28 cellular contexts compared by ENCODE assay signal in genomic region chr12:89975578-89975977, GRCh38.
"Had no signal": no experiment of that assay in that cellular context is flagged by ENCODE, and none has a peak within 500 bp of the region (broad histone marks: within the 10 kb centered on the region; RNA-seq: fewer than 3 reads in every experiment).

No MANE protein-coding gene starts in this region.

- H3K27ac ChIP-seq: colonic mucosa, esophagus squamous epithelium, heart right ventricle, left lung, parathyroid adenoma, testis, tibial artery had no signal

- DNase-seq: colonic mucosa; dermis blood vessel endothelial cell; effector memory CD4-positive, alpha-beta T cell; erythroblast; esophagus squamous epithelium; foreskin melanocyte; glutamatergic neuron; heart right ventricle; hippocampal formation; left cardiac atrium; left lung; mesenchymal stem cell; mucosa of descending colon; naive B cell; stimulated activated CD4-positive, alpha-beta T cell treated with anti-CD3 and anti-CD28 coated beads, Interleukin-12 subunit alpha, Interleukin-12 subunit beta, amount 100 ng/mL, for 4 hours; stimulated activated CD4-positive, alpha-beta T cell treated with anti-CD3 and anti-CD28 coated beads, Interleukin-1b, Interleukin-23, amount 100 ng/mL, for 48 hours; stimulated activated CD4-positive, alpha-beta T cell treated with anti-CD3 and anti-CD28 coated beads, Interleukin-4, amount 100 ng/mL, for 1 hour; stimulated activated naive CD8-positive, alpha-beta T cell treated with anti-CD3 and anti-CD28 coated beads, Interleukin-15, Interleukin-2, amounts not matched to agents 100 U/mL and 50 U/mL, for 24 hours; substantia nigra; testis; tibial artery had no signal

- H3K4me2 ChIP-seq: smooth muscle cell had no signal

- FAIRE-seq: endothelial cell of umbilical vein, islet of Langerhans had no signal

- H3K9ac ChIP-seq: parathyroid adenoma had no signal

- H3K4me3 ChIP-seq: colonic mucosa, esophagus squamous epithelium, heart right ventricle, left lung, mucosa of descending colon, smooth muscle cell, testis, tibial artery had no signal

- H3K9me3 ChIP-seq: colonic mucosa, esophagus squamous epithelium, heart right ventricle, left lung, mucosa of descending colon, testis, tibial artery had no signal

- H3K4me1 ChIP-seq: colonic mucosa, left lung had no signal

- H3K79me2 ChIP-seq: parathyroid adenoma had no signal

- H2AFZ ChIP-seq: parathyroid adenoma had no signal

- H3K27me3 ChIP-seq: colonic mucosa, esophagus squamous epithelium, left lung, testis, tibial artery had no signal

- ATAC-seq: heart right ventricle; left cardiac atrium; left lung; mucosa of descending colon; natural killer cell treated with Interleukin-12 subunit alpha and Interleukin-12 subunit beta and Interleukin-15 and Interleukin-18, amount 100 ng/mL, for 72 hours; sciatic nerve; stimulated activated effector memory CD8-positive, alpha-beta T cell treated with anti-CD3 and anti-CD28 coated beads, Interleukin-12 subunit alpha, Interleukin-12 subunit beta, amount 100 ng/mL, for 72 hours; stimulated activated naive CD8-positive, alpha-beta T cell treated with anti-CD3 and anti-CD28 coated beads, Interleukin-15, Interleukin-2, amounts not matched to agents 100 U/mL and 50 U/mL, for 24 hours had no signal

- H3K36me3 ChIP-seq: colonic mucosa, esophagus squamous epithelium, heart right ventricle, left lung, tibial artery had no signal
